ENCODE assay signal across 6 cellular contexts in the genomic region with DNA sequence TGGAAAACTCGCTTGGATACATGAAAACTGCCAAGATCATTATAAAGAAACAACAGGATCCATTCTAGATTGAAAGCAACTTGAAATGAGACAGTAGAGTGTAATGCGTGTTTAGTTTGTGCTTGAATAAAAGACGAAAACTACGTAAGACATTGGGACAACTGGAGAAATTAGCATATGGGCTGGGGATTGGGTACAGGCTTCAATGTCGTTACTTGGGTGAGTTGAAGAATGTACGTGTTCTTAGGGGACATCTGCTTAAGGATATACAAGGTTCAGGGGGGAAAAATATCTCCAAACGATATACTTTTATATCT. TPM values are rescaled to one million over a fixed set of nuclear protein-coding genes. Genes with fewer than 3 reads are reported as not detected.
A peak's percentile ranks its signal among the peaks of the same experiment; 100 is the strongest.
DNase-seq lines count a peak whose midpoint lies in the region; ATAC-seq, FAIRE-seq and TF ChIP-seq lines count a peak whose summit lies in the region.

No MANE protein-coding gene starts in this region.

- DNase-seq in GM12865 (ENCODE audit: low read depth) (no peak), NCI-H226 (no peak), urothelium cell line (ENCODE audit: low spot score) (no peak)

- peak overlapping the region; percentile 15 to 63 for H3K9ac ChIP-seq in liver (ENCODE audit: low read depth in 1 of 2, low read length in 2 of 2)

- no peak for TF ChIP-seq RAD21 in liver (IDR thresholded peaks at IDR 0.05)

- ATAC-seq in HG02798 (IDR thresholded peaks at IDR 0.05; ENCODE audit: poor library complexity, unreplicated experiment), result no peak

- H3K36me3 ChIP-seq in liver (ENCODE audit: control insufficient read depth in 4 of 4, insufficient read depth in 3 of 4, low read depth in 1 of 4, low read length in 3 of 4), result peaks cover 5 to 34% (median 20%) of the 10 kb centered on the region in 4 donors

- H3K4me3 ChIP-seq in GM12865 (ENCODE audit: low read depth, low read length) (peak overlapping the region; percentile 80), WI38 (ENCODE audit: low read depth, low read length) (peak overlapping the region; percentile 86), liver (ENCODE audit: low read depth in 1 of 3, low read length in 3 of 3) (peak overlapping the region; percentile 52 to 78 (median 67))

- peaks cover 5 to 18% (median 11%) of the 10 kb centered on the region in 4 donors for H3K9me3 ChIP-seq in liver (ENCODE audit: control insufficient read depth in 4 of 4, low read length in 3 of 4)

- peak overlapping the region in 1 of 2 donors; percentile 50 for H3K27ac ChIP-seq in liver (ENCODE audit: low read depth in 1 of 2, low read length in 2 of 2)

- no peak for FAIRE-seq in urothelium cell line (lab: Jason Lieb, UNC)

- H3K27me3 ChIP-seq in liver (ENCODE audit: control insufficient read depth in 4 of 4, insufficient read depth in 4 of 4, low read length in 3 of 4), result no peaks in the 10 kb centered on the region

- H3K4me1 ChIP-seq in liver (ENCODE audit: control insufficient read depth in 4 of 4, insufficient read depth in 4 of 4, low read length in 3 of 4), result peaks cover 4 to 16% (median 15%) of the 10 kb centered on the region in 4 donors

- TF ChIP-seq CTCF in GM12865 (IDR thresholded peaks at IDR 0.05; ENCODE audit: insufficient read depth, low read depth, low read length, missing control alignments) (no peak), WI38 (IDR thresholded peaks at IDR 0.05; ENCODE audit: low read depth, low read length) (no peak), liver (IDR thresholded peaks at IDR 0.05; ENCODE audit: low read depth, low read length, missing input control) (no peak)

- 24% methylated on average over 7 of the region's 7 CpGs for WGBS in liver

TF ChIP-seq in liver, 16 proteins besides CTCF, POLR2A, EP300 and RAD21:
- TF ChIP-seq JUND (IDR thresholded peaks at IDR 0.05), result no peak
- no peak for TF ChIP-seq TAF1 (conservative IDR thresholded peaks at IDR 0.05)
- TF ChIP-seq, protein P1, sequence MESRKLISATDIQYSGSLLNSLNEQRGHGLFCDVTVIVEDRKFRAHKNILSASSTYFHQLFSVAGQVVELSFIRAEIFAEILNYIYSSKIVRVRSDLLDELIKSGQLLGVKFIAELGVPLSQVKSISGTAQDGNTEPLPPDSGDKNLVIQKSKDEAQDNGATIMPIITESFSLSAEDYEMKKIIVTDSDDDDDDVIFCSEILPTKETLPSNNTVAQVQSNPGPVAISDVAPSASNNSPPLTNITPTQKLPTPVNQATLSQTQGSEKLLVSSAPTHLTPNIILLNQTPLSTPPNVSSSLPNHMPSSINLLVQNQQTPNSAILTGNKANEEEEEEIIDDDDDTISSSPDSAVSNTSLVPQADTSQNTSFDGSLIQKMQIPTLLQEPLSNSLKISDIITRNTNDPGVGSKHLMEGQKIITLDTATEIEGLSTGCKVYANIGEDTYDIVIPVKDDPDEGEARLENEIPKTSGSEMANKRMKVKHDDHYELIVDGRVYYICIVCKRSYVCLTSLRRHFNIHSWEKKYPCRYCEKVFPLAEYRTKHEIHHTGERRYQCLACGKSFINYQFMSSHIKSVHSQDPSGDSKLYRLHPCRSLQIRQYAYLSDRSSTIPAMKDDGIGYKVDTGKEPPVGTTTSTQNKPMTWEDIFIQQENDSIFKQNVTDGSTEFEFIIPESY (IDR thresholded peaks at IDR 0.05), result no peak
- TF ChIP-seq EGR1 (IDR thresholded peaks at IDR 0.05; ENCODE audit: low read depth in 2 of 2), result no peak
- TF ChIP-seq, protein P2, sequence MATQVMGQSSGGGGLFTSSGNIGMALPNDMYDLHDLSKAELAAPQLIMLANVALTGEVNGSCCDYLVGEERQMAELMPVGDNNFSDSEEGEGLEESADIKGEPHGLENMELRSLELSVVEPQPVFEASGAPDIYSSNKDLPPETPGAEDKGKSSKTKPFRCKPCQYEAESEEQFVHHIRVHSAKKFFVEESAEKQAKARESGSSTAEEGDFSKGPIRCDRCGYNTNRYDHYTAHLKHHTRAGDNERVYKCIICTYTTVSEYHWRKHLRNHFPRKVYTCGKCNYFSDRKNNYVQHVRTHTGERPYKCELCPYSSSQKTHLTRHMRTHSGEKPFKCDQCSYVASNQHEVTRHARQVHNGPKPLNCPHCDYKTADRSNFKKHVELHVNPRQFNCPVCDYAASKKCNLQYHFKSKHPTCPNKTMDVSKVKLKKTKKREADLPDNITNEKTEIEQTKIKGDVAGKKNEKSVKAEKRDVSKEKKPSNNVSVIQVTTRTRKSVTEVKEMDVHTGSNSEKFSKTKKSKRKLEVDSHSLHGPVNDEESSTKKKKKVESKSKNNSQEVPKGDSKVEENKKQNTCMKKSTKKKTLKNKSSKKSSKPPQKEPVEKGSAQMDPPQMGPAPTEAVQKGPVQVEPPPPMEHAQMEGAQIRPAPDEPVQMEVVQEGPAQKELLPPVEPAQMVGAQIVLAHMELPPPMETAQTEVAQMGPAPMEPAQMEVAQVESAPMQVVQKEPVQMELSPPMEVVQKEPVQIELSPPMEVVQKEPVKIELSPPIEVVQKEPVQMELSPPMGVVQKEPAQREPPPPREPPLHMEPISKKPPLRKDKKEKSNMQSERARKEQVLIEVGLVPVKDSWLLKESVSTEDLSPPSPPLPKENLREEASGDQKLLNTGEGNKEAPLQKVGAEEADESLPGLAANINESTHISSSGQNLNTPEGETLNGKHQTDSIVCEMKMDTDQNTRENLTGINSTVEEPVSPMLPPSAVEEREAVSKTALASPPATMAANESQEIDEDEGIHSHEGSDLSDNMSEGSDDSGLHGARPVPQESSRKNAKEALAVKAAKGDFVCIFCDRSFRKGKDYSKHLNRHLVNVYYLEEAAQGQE (IDR thresholded peaks at IDR 0.05), result no peak
- no peak for TF ChIP-seq GABPA (IDR thresholded peaks at IDR 0.05 in 1 of 2, conservative IDR thresholded peaks at IDR 0.05 in 1 of 2)
- no peak for TF ChIP-seq HNF4G (IDR thresholded peaks at IDR 0.05)
- TF ChIP-seq YY1 (IDR thresholded peaks at IDR 0.05), result no peak
- TF ChIP-seq, protein P3, sequence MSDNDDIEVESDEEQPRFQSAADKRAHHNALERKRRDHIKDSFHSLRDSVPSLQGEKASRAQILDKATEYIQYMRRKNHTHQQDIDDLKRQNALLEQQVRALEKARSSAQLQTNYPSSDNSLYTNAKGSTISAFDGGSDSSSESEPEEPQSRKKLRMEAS (IDR thresholded peaks at IDR 0.05), result no peak
- no peak for TF ChIP-seq RXRA (IDR thresholded peaks at IDR 0.05)
- TF ChIP-seq, protein P4, sequence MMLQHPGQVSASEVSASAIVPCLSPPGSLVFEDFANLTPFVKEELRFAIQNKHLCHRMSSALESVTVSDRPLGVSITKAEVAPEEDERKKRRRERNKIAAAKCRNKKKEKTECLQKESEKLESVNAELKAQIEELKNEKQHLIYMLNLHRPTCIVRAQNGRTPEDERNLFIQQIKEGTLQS (IDR thresholded peaks at IDR 0.05), result no peak

RNA-seq across cellular contexts. Expression of a gene that starts 0.5 kb away (rescaled TPM):
- 10 to 100 TPM; 21.4 to 28.0 TPM for total RNA-seq in liver
- 10 to 100 TPM; 17.6 to 31.7 TPM for polyA plus RNA-seq in liver

RNA-seq across cellular contexts. Expression of a gene that starts 22.1 kb away (rescaled TPM):
- 1 to 10 TPM; 3.1 to 3.5 TPM for total RNA-seq in liver
- polyA plus RNA-seq in liver, result under 1 TPM; 0.88 to 0.89 TPM

RNA-seq across cellular contexts. Expression of a gene that starts 26.0 kb away (rescaled TPM):
- total RNA-seq in liver, result 1 to 10 TPM; 2.7 to 4.6 TPM
- under 1 TPM; 0.37 to 0.50 TPM for polyA plus RNA-seq in liver

RNA-seq across cellular contexts. Expression of a gene that starts 48.6 kb away (rescaled TPM):
- total RNA-seq in liver, result 100 to 1,000 TPM; 521 to 838 TPM
- 1,000 to 10,000 TPM; 1,221 to 2,157 TPM for polyA plus RNA-seq in liver

RNA-seq across cellular contexts. Expression of a gene that starts 57.8 kb away (rescaled TPM):
- total RNA-seq in liver, result 1 to 10 TPM; 1.1 to 4.4 TPM
- 1 to 10 TPM in 1 of 2 donors, under 1 TPM in 1; 0.60 to 1.4 TPM for polyA plus RNA-seq in liver
